8 cellular contexts compared by ENCODE assay signal in genomic region chr1:211327341-211327921, GRCh38. TPM values are rescaled to one million over a fixed set of nuclear protein-coding genes. Genes with fewer than 3 reads are reported as not detected.
DNase-seq lines count a peak whose midpoint lies in the region; ATAC-seq and TF ChIP-seq lines count a peak whose summit lies in the region.

No MANE protein-coding gene starts in this region.

- H3K27ac ChIP-seq in Karpas-422 (ENCODE audit: low read length) (peak overlapping the region; percentile 51), right atrium auricular region (peak overlapping the region; percentile 61 to 75), sigmoid colon (peak overlapping the region; percentile 86 to 94 (median 88))

- ATAC-seq in GM21423 (IDR thresholded peaks at IDR 0.05; ENCODE audit: unreplicated experiment) = peak; percentile 28

- H3K9me3 ChIP-seq in Karpas-422 (ENCODE audit: low read length) = no peaks in the 10 kb centered on the region
- H3K9me3 ChIP-seq in right atrium auricular region = no peaks in the 10 kb centered on the region
- H3K9me3 ChIP-seq in sigmoid colon = no peaks in the 10 kb centered on the region

- H3K79me2 ChIP-seq in Karpas-422 (ENCODE audit: low read length) = peaks cover 40% of the 10 kb centered on the region

- 1 to 2% methylated on average over 16 of the region's 16 CpGs for WGBS in sigmoid colon, 2 donors

- peak overlapping the region; percentile 79 for H3K9ac ChIP-seq in Karpas-422 (ENCODE audit: low read length)

- H3K36me3 ChIP-seq in Karpas-422 (ENCODE audit: insufficient read depth, low read length) = no peaks in the 10 kb centered on the region
- H3K36me3 ChIP-seq in right atrium auricular region = no peaks in the 10 kb centered on the region
- H3K36me3 ChIP-seq in sigmoid colon = no peaks in the 10 kb centered on the region

- H3K27me3 ChIP-seq in Karpas-422 (ENCODE audit: low read length) (no peaks in the 10 kb centered on the region), right atrium auricular region (no peaks in the 10 kb centered on the region), sigmoid colon (no peaks in the 10 kb centered on the region)

- H4K20me1 ChIP-seq in Karpas-422 (ENCODE audit: insufficient read depth, low read depth, low read length) = no peaks in the 10 kb centered on the region

- no peaks in the 10 kb centered on the region for H3K9me2 ChIP-seq in Karpas-422 (replicated peaks; ENCODE audit: insufficient read depth, low read length)

- TF ChIP-seq CTCF in right atrium auricular region (IDR thresholded peaks at IDR 0.05) (no peak), sigmoid colon (IDR thresholded peaks at IDR 0.05) (no peak)

- peaks cover 57% of the 10 kb centered on the region for H3K4me1 ChIP-seq in Karpas-422 (ENCODE audit: low read length)
- H3K4me1 ChIP-seq in right atrium auricular region = peaks cover 0 to 27% of the 10 kb centered on the region in 2 donors
- H3K4me1 ChIP-seq in sigmoid colon = peaks cover 0 to 56% (median 53%) of the 10 kb centered on the region in 4 donors

- H3K4me3 ChIP-seq in GM08714 (ENCODE audit: low read length) (peak overlapping the region; percentile 83), Karpas-422 (ENCODE audit: low read length) (peak overlapping the region; percentile 80), right atrium auricular region (peak overlapping the region; percentile 72 to 76), sigmoid colon (peak overlapping the region; percentile 55 to 95 (median 94))

- H3K4me2 ChIP-seq in Karpas-422 (ENCODE audit: low read depth, low read length, poor library complexity, severe bottlenecking) = peak overlapping the region; percentile 88

- DNase-seq in Karpas-422 (peak; percentile 56), right atrium auricular region (ENCODE audit: low spot score) (no peak), sigmoid colon (no peak), NCI-H187 (lab: John Stamatoyannopoulos, UW) (no peak), mucosa of gallbladder (ENCODE audit: low spot score) (no peak)
- peak; percentile 29 for DNase-seq in activated naive CD4-positive, alpha-beta T cell treated with anti-CD3 and anti-CD28 coated beads, Interleukin-2, amount 50 U/mL, for 16 hours

- intact Hi-C loops in sigmoid colon (cut with DNase I) = loop anchor here (5.0 to 10.0 kb wide), 6 partner anchors 55 to 327 kb away; partner anchors contain the start of gene RCOR3

- H2AFZ ChIP-seq in Karpas-422 (ENCODE audit: low read length) = peak overlapping the region; percentile 84; the same call in 1 of the 2 replicates

- no peak for TF ChIP-seq EP300 in sigmoid colon (IDR thresholded peaks at IDR 0.05)

- TF ChIP-seq POLR2A in sigmoid colon (IDR thresholded peaks at IDR 0.05) = no peak

RNA-seq across cellular contexts. Expression of gene TRAF5, which starts 0.8 kb away (rescaled TPM):
- total RNA-seq in Karpas-422 (2014; rRNA removed; shearing (Covaris generic); ENCODE audit: low replicate concordance) = 19.7 and 39.7 TPM in 2 replicates
- 1 to 10 TPM; 2.1 to 2.4 TPM for total RNA-seq in right atrium auricular region
- 10 to 100 TPM; 19.6 to 55.9 (median 27.8) TPM for total RNA-seq in sigmoid colon
- 10 to 100 TPM in 1 of 3 donors, 1 to 10 TPM in 2; 2.4 to 20.8 (median 2.5) TPM for polyA plus RNA-seq in sigmoid colon
- 18.5 TPM for total RNA-seq in mucosa of gallbladder

Comparison
In these comparisons a context has a peak if more than half of its experiments do, and no peak if none do; other contexts are left out.
1. DNase-seq: peak in Karpas-422 (single experiment) and activated naive CD4-positive, alpha-beta T cell treated with anti-CD3 and anti-CD28 coated beads, Interleukin-2, amount 50 U/mL, for 16 hours (single experiment); none in right atrium auricular region (single experiment), sigmoid colon (single experiment), NCI-H187 (0 of 2) and mucosa of gallbladder (single experiment).
2. Peak in every context shown above with its lines, with median percentiles within 50 percentile points of each other: H3K4me3 ChIP-seq and H3K27ac ChIP-seq.